ENCODE assay signal across 8 cellular contexts in the genomic region with DNA sequence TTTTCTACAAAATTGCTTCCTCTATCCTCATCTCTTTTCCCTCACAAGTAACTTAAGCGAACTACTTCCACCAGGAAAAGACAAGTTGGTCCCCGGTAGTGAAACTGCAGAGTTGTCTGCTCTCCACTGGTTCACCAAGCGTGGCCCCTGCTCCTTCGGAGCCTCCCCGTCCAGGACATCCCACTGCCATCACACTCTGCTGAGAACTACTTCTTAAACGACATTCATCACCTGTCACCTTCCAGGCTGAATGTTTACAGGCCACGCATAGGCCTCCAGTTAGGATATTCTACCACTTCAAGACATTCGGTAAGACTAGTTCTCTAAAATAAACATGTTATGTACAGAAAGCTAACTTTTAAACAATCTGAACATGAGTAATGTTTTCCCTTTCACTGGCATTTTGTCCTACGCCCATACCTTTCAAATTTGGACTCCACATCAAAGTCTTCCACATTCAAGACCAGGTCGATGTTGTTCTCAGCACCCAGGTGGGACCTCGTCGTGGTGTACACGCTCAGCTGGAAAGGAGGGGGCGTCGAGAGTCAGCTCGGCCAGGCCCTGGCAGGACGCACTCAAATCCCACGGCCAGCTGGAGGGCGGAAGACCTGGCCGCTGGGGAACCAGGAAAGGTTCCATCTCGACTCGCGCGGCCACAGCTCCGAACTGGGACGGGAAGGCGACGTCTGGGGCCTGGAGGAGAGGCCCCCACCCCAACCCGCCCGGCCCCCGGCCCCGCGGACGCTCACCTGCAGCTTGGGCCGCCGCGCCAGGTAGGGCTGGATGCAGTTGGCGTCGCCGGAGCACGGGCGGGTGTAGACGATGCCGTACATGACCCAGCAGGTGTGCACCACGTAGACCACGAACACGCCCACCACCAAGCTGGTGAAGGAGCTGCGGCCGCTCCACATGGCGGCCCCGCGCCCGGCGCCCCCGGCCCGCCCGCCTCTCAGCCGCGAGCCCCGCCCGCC. TPM values are rescaled to one million over a fixed set of nuclear protein-coding genes. Genes with fewer than 3 reads are reported as not detected.
DNase-seq lines count a peak whose midpoint lies in the region; ATAC-seq and TF ChIP-seq lines count a peak whose summit lies in the region.

No MANE protein-coding gene starts in this region.

- peaks cover 6% of the 10 kb centered on the region for H3K4me1 Mint-ChIP-seq in Caco-2 (ENCODE audit: low read depth, unreplicated experiment)
- H3K4me1 Mint-ChIP-seq in activated T-helper 1 cell treated with anti-CD3 and anti-CD28 coated beads, Interleukin-12 subunit alpha, Interleukin-12 subunit beta, Interleukin-2, Interleukin-4 antibody, amounts not matched to agents 30 ng/mL and 10 ng/mL and 1 ng/mL, durations not matched to agents 14 hours and 24 hours and 36 hours (ENCODE audit: low read depth), result peaks cover 29% of the 10 kb centered on the region

- peak overlapping the region; percentile 88 for H3K4me3 Mint-ChIP-seq in Caco-2 (ENCODE audit: unreplicated experiment)
- H3K4me3 Mint-ChIP-seq in activated T-helper 1 cell treated with anti-CD3 and anti-CD28 coated beads, Interleukin-12 subunit alpha, Interleukin-12 subunit beta, Interleukin-2, Interleukin-4 antibody, amounts not matched to agents 30 ng/mL and 10 ng/mL and 1 ng/mL, durations not matched to agents 14 hours and 24 hours and 36 hours, result peak overlapping the region; percentile 90

- no peaks in the 10 kb centered on the region for H3K9me3 Mint-ChIP-seq in Caco-2 (ENCODE audit: unreplicated experiment)
- no peaks in the 10 kb centered on the region for H3K9me3 Mint-ChIP-seq in activated T-helper 1 cell treated with anti-CD3 and anti-CD28 coated beads, Interleukin-12 subunit alpha, Interleukin-12 subunit beta, Interleukin-2, Interleukin-4 antibody, amounts not matched to agents 30 ng/mL and 10 ng/mL and 1 ng/mL, durations not matched to agents 14 hours and 24 hours and 36 hours

- ATAC-seq in GM21515 (IDR thresholded peaks at IDR 0.05; ENCODE audit: unreplicated experiment), result peak; percentile 10

- H3K4me1 ChIP-seq in Caco-2, result no peaks in the 10 kb centered on the region
- H3K4me1 ChIP-seq in right atrium auricular region, result peaks cover 0 to 25% of the 10 kb centered on the region in 2 donors
- H3K4me1 ChIP-seq in skeletal muscle satellite cell (ENCODE audit: control insufficient read depth, insufficient read depth, low read length), result peaks cover 17% of the 10 kb centered on the region

- H3K36me3 ChIP-seq in Caco-2 (ENCODE audit: control insufficient read depth, insufficient read depth, low read length) (peaks cover 3% of the 10 kb centered on the region), right atrium auricular region (peaks cover 30% of the 10 kb centered on the region), skeletal muscle satellite cell (ENCODE audit: insufficient read depth, low read length) (peaks cover 29% of the 10 kb centered on the region)

- peak overlapping the region; percentile 23 to 53 for H3K27ac ChIP-seq in right atrium auricular region

- H3K9me3 ChIP-seq in Caco-2, result no peaks in the 10 kb centered on the region
- no peaks in the 10 kb centered on the region for H3K9me3 ChIP-seq in right atrium auricular region
- no peaks in the 10 kb centered on the region for H3K9me3 ChIP-seq in skeletal muscle satellite cell (replicated peaks; ENCODE audit: low read length)

- CTCF ChIA-PET in Caco-2 (lab: Charles Lee), result interaction anchor here (0.6 to 0.7 kb wide), 2 partner anchors 127 to 136 kb away, joined by 3 to 6 read pairs; no protein-coding TSS in a partner anchor

- H3K4me2 ChIP-seq in skeletal muscle satellite cell (ENCODE audit: low read length), result peak overlapping the region; percentile 94

- H3K27me3 Mint-ChIP-seq in Caco-2 (ENCODE audit: insufficient read depth, unreplicated experiment), result no peaks in the 10 kb centered on the region
- H3K27me3 Mint-ChIP-seq in activated T-helper 1 cell treated with anti-CD3 and anti-CD28 coated beads, Interleukin-12 subunit alpha, Interleukin-12 subunit beta, Interleukin-2, Interleukin-4 antibody, amounts not matched to agents 30 ng/mL and 10 ng/mL and 1 ng/mL, durations not matched to agents 14 hours and 24 hours and 36 hours (ENCODE audit: insufficient read depth), result no peaks in the 10 kb centered on the region

- intact Hi-C loops in Caco-2 (cut with micrococcal nuclease; ENCODE audit: unreplicated experiment), result no loop called here
- intact Hi-C loops in activated T-helper 1 cell treated with anti-CD3 and anti-CD28 coated beads, Interleukin-12 subunit alpha, Interleukin-12 subunit beta, Interleukin-2, Interleukin-4 antibody, amounts not matched to agents 30 ng/mL and 10 ng/mL and 1 ng/mL, durations not matched to agents 14 hours and 24 hours and 36 hours (cut with micrococcal nuclease), result loop anchor here (1.0 to 10.0 kb wide), 3 partner anchors 49 to 451 kb away; partner anchors contain the start of genes MRPL36 and TERT

- H3K4me3 ChIP-seq in Caco-2 (ENCODE audit: low read depth, low read length) (peak overlapping the region; percentile 78), right atrium auricular region (peak overlapping the region; percentile 89 to 96), skeletal muscle satellite cell (ENCODE audit: low read length) (peak overlapping the region; percentile 100)
- peak overlapping the region; percentile 96 for H3K4me3 ChIP-seq in Jurkat, Clone E6-1 (ENCODE audit: low read length)

- POLR2A ChIA-PET in Caco-2 (lab: Charles Lee), result no interaction called here

- DNase-seq in Caco-2 (peak in 1 of 2 experiments; percentile 32), right atrium auricular region (ENCODE audit: low spot score) (no peak), SK-N-DZ (ENCODE audit: low spot score) (no peak), C1 segment of cervical spinal cord (lab: John Stamatoyannopoulos, UW) (no peak)
- no peak for DNase-seq in Jurkat, Clone E6-1 (ENCODE audit: low read depth, low spot score)
- DNase-seq in activated T-helper 1 cell treated with anti-CD3 and anti-CD28 coated beads, Interleukin-12 subunit alpha, Interleukin-12 subunit beta, Interleukin-2, Interleukin-4 antibody, amounts not matched to agents 30 ng/mL and 10 ng/mL and 1 ng/mL, durations not matched to agents 14 hours and 24 hours and 36 hours (ENCODE audit: low spot score), result peak; percentile 12

- TSS peak; percentile 72 for BruUV-seq in Caco-2 (replicated peaks; lab: Mats Ljungman, UMichigan)

- H3K27ac Mint-ChIP-seq in Caco-2 (ENCODE audit: unreplicated experiment), result peak overlapping the region; percentile 62
- H3K27ac Mint-ChIP-seq in activated T-helper 1 cell treated with anti-CD3 and anti-CD28 coated beads, Interleukin-12 subunit alpha, Interleukin-12 subunit beta, Interleukin-2, Interleukin-4 antibody, amounts not matched to agents 30 ng/mL and 10 ng/mL and 1 ng/mL, durations not matched to agents 14 hours and 24 hours and 36 hours, result peak overlapping the region; percentile 89

- H3K9ac ChIP-seq in skeletal muscle satellite cell (ENCODE audit: low read depth, low read length), result peak overlapping the region; percentile 100

- no peaks in the 10 kb centered on the region for H3K27me3 ChIP-seq in Caco-2 (replicated peaks; ENCODE audit: control insufficient read depth, insufficient read depth, low read length)
- H3K27me3 ChIP-seq in right atrium auricular region, result no peaks in the 10 kb centered on the region
- H3K27me3 ChIP-seq in skeletal muscle satellite cell (ENCODE audit: control insufficient read depth, insufficient read depth, low read length), result no peaks in the 10 kb centered on the region

- peak in 1 of 2 experiments; percentile 4 for TF ChIP-seq CTCF in Caco-2 (IDR thresholded peaks at IDR 0.05; ENCODE audit: insufficient read depth in 1 of 2, low read depth in 1 of 2, low read length in 1 of 2, severe bottlenecking in 1 of 2, unreplicated experiment in 1 of 2)
- TF ChIP-seq CTCF in right atrium auricular region (IDR thresholded peaks at IDR 0.05), result no peak

- peaks cover 51% of the 10 kb centered on the region for H3K36me3 Mint-ChIP-seq in Caco-2 (ENCODE audit: insufficient read depth, unreplicated experiment)
- peaks cover 27% of the 10 kb centered on the region for H3K36me3 Mint-ChIP-seq in activated T-helper 1 cell treated with anti-CD3 and anti-CD28 coated beads, Interleukin-12 subunit alpha, Interleukin-12 subunit beta, Interleukin-2, Interleukin-4 antibody, amounts not matched to agents 30 ng/mL and 10 ng/mL and 1 ng/mL, durations not matched to agents 14 hours and 24 hours and 36 hours (ENCODE audit: low read depth)

RNA-seq across cellular contexts. Expression of gene CLPTM1L, which starts 0.7 kb away (rescaled TPM):
- total RNA-seq in Caco-2 (2022), result 114 and 122 TPM in 2 replicates
- 283 TPM for polyA plus RNA-seq in Jurkat, Clone E6-1 (2012; ENCODE audit: insufficient read depth, insufficient read length)
- 132 and 133 TPM in 2 replicates for total RNA-seq in activated T-helper 1 cell treated with anti-CD3 and anti-CD28 coated beads, Interleukin-12 subunit alpha, Interleukin-12 subunit beta, Interleukin-2, Interleukin-4 antibody, amounts not matched to agents 30 ng/mL and 10 ng/mL and 1 ng/mL, durations not matched to agents 14 hours and 24 hours and 36 hours
- total RNA-seq in right atrium auricular region, result 10 to 100 TPM; 56.6 to 85.4 TPM
- total RNA-seq in skeletal muscle satellite cell (2012; rRNA removed), result 154 and 198 TPM in 2 replicates
- polyA plus RNA-seq in SK-N-DZ (2014; cell fraction: cytosol; rRNA removed), result 126 and 142 TPM in 2 replicates
- polyA plus RNA-seq in SK-N-DZ (2014; cell fraction: nucleus; rRNA removed), result 114 and 118 TPM in 2 replicates

RNA-seq across cellular contexts. Expression of gene TERT, which starts 49.3 kb away (rescaled TPM):
- total RNA-seq in Caco-2 (2022), result 5.1 and 6.1 TPM in 2 replicates
- polyA plus RNA-seq in Jurkat, Clone E6-1 (2012; ENCODE audit: insufficient read depth, insufficient read length), result 16.2 TPM
- 12.3 and 12.5 TPM in 2 replicates for total RNA-seq in activated T-helper 1 cell treated with anti-CD3 and anti-CD28 coated beads, Interleukin-12 subunit alpha, Interleukin-12 subunit beta, Interleukin-2, Interleukin-4 antibody, amounts not matched to agents 30 ng/mL and 10 ng/mL and 1 ng/mL, durations not matched to agents 14 hours and 24 hours and 36 hours
- not detected for total RNA-seq in right atrium auricular region
- not detected in 2 replicates for total RNA-seq in skeletal muscle satellite cell (2012; rRNA removed)
- polyA plus RNA-seq in SK-N-DZ (2014; cell fraction: cytosol; rRNA removed), result 8.3 and 11.5 TPM in 2 replicates
- 6.7 and 8.1 TPM in 2 replicates for polyA plus RNA-seq in SK-N-DZ (2014; cell fraction: nucleus; rRNA removed)
